20 cellular contexts compared by ENCODE assay signal in genomic region chr14:31006703-31007102, GRCh38.
"Had no signal": no experiment of that assay in that cellular context is flagged by ENCODE, and none has a peak within 500 bp of the region (broad histone marks: within the 10 kb centered on the region; RNA-seq: fewer than 3 reads in every experiment).

No MANE protein-coding gene starts in this region.

- DNase-seq: activated CD4-positive, alpha-beta T cell treated with anti-CD3 and anti-CD28 coated beads for 48 hours; activated CD4-positive, alpha-beta T cell treated with anti-CD3 and anti-CD28 coated beads, Interleukin-2, amount 50 U/mL, for 48 hours; activated CD8-positive, alpha-beta memory T cell treated with anti-CD3 and anti-CD28 coated beads, Interleukin-2, amount 50 U/mL, for 48 hours; activated effector memory CD4-positive, alpha-beta T cell treated with anti-CD3 and anti-CD28 coated beads, Interleukin-2, amount 50 U/mL, for 16 hours; activated naive CD4-positive, alpha-beta T cell treated with anti-CD3 and anti-CD28 coated beads, Interleukin-2, amount 10 ng/mL, durations not matched to agents 7 days and 5 days; amygdala; caudate nucleus; foreskin melanocyte; heart right ventricle; midbrain; natural killer cell; posterior cingulate gyrus; right cardiac atrium; spleen; stimulated activated naive CD8-positive, alpha-beta T cell treated with anti-CD3 and anti-CD28 coated beads, Interleukin-15, Interleukin-2, amounts not matched to agents 100 U/mL and 50 U/mL, for 24 hours had no signal

- H3K36me3 Mint-ChIP-seq: natural killer cell had no signal

- H3K4me3 ChIP-seq: esophagus muscularis mucosa, heart right ventricle, SK-N-MC, spleen, vagina had no signal

- H3K27ac ChIP-seq: esophagus muscularis mucosa, heart right ventricle, SK-N-MC, spleen, vagina had no signal

- H3K4me3 Mint-ChIP-seq: activated naive CD4-positive, alpha-beta T cell treated with anti-CD3 and anti-CD28 coated beads, Interleukin-2, amount 10 ng/mL, durations not matched to agents 7 days and 5 days; dendritic cell treated with granulocyte-macrophage colony-stimulating factor and Interleukin-4, amounts not matched to agents 40 ng/mL and 50 ng/mL, for 4 days; natural killer cell; type B pancreatic cell had no signal

- H3K27me3 Mint-ChIP-seq: activated naive CD4-positive, alpha-beta T cell treated with anti-CD3 and anti-CD28 coated beads, Interleukin-2, amount 10 ng/mL, durations not matched to agents 7 days and 5 days; dendritic cell treated with granulocyte-macrophage colony-stimulating factor and Interleukin-4, amounts not matched to agents 40 ng/mL and 50 ng/mL, for 4 days; type B pancreatic cell had no signal

- H3K36me3 ChIP-seq: vagina had no signal

- H3K9me3 ChIP-seq: esophagus muscularis mucosa, heart right ventricle, spleen, vagina had no signal

- H3K9me3 Mint-ChIP-seq: activated naive CD4-positive, alpha-beta T cell treated with anti-CD3 and anti-CD28 coated beads, Interleukin-2, amount 10 ng/mL, durations not matched to agents 7 days and 5 days; dendritic cell treated with granulocyte-macrophage colony-stimulating factor and Interleukin-4, amounts not matched to agents 40 ng/mL and 50 ng/mL, for 4 days; natural killer cell; type B pancreatic cell had no signal

- ATAC-seq: heart right ventricle; natural killer cell; right cardiac atrium; stimulated activated naive CD8-positive, alpha-beta T cell treated with anti-CD3 and anti-CD28 coated beads, Interleukin-15, Interleukin-2, amounts not matched to agents 100 U/mL and 50 U/mL, for 24 hours had no signal

- H3K27me3 ChIP-seq: esophagus muscularis mucosa, heart right ventricle, spleen, vagina had no signal

- H3K27ac Mint-ChIP-seq: dendritic cell treated with granulocyte-macrophage colony-stimulating factor and Interleukin-4, amounts not matched to agents 40 ng/mL and 50 ng/mL, for 4 days; natural killer cell; type B pancreatic cell had no signal
